Comparison of ENCODE assay signal across 9 cellular contexts in genomic region chr15:40806672-40807027, GRCh38. TPM values are rescaled to one million over a fixed set of nuclear protein-coding genes. Genes with fewer than 3 reads are reported as not detected.
DNase-seq lines count a peak whose midpoint lies in the region; ATAC-seq and TF ChIP-seq lines count a peak whose summit lies in the region.
"Had no signal": no experiment of that assay in that cellular context is flagged by ENCODE, and none has a peak within 500 bp of the region (broad histone marks: within the 10 kb centered on the region; RNA-seq: fewer than 3 reads in every experiment).

No MANE protein-coding gene starts in this region.

- intact Hi-C loops in esophagus squamous epithelium (cut with DNase I): no loop called here

- no peaks in the 10 kb centered on the region for H3K27me3 ChIP-seq in Peyer's patch
- no peaks in the 10 kb centered on the region for H3K27me3 ChIP-seq in esophagus squamous epithelium
- no peaks in the 10 kb centered on the region for H3K27me3 ChIP-seq in rectal smooth muscle tissue (ENCODE audit: control insufficient read depth, insufficient read depth, low read length)

- TF ChIP-seq POLR2A in Peyer's patch (IDR thresholded peaks at IDR 0.05) (no peak), esophagus squamous epithelium (IDR thresholded peaks at IDR 0.05) (no peak)

- H3K9ac ChIP-seq in rectal smooth muscle tissue (ENCODE audit: low read length): peak overlapping the region; percentile 45

- ATAC-seq in HG03460 (IDR thresholded peaks at IDR 0.05; ENCODE audit: unreplicated experiment): no peak

- H3K9me3 ChIP-seq in Peyer's patch (no peaks in the 10 kb centered on the region), esophagus squamous epithelium (no peaks in the 10 kb centered on the region)

- TF ChIP-seq CTCF in GM12865 (IDR thresholded peaks at IDR 0.05; ENCODE audit: insufficient read depth, low read depth, low read length, missing control alignments) (no peak), Peyer's patch (IDR thresholded peaks at IDR 0.05) (no peak), esophagus squamous epithelium (IDR thresholded peaks at IDR 0.05) (no peak)

- WGBS in esophagus squamous epithelium, 2 donors: 0% methylated on average over 2 of the region's 2 CpGs

- no peak for DNase-seq in GM12865 (ENCODE audit: low read depth)
- DNase-seq in Peyer's patch: no peak
- DNase-seq in esophagus squamous epithelium (lab: John Stamatoyannopoulos, UW): no peak
- DNase-seq in stimulated activated CD4-positive, alpha-beta T cell treated with anti-CD3 and anti-CD28 coated beads, Interleukin-12 subunit alpha, Interleukin-12 subunit beta, amount 100 ng/mL, for 4 hours: no peak
- no peak for DNase-seq in amygdala (lab: John Stamatoyannopoulos, UW)
- no peak for DNase-seq in NCI-H2171 treated with DMSO at 0.1 percent for 48 hours (lab: John Stamatoyannopoulos, UW)

- H3K4me1 ChIP-seq in Peyer's patch (peaks cover 0 to 46% (median 11%) of the 10 kb centered on the region in 4 donors), esophagus squamous epithelium (peaks cover 22 to 60% (median 24%) of the 10 kb centered on the region in 3 donors), rectal smooth muscle tissue (ENCODE audit: control insufficient read depth, insufficient read depth, low read length) (peaks cover 10% of the 10 kb centered on the region)

- peak overlapping the region; percentile 63 for H3K4me3 ChIP-seq in GM12865 (ENCODE audit: low read depth, low read length)
- H3K4me3 ChIP-seq in Peyer's patch: peak overlapping the region; percentile 70 to 94 (median 90)
- peak overlapping the region; percentile 81 to 98 (median 88) for H3K4me3 ChIP-seq in esophagus squamous epithelium
- peak overlapping the region; percentile 94 for H3K4me3 ChIP-seq in rectal smooth muscle tissue (ENCODE audit: low read length)

- peaks cover 0 to 15% (median 0%) of the 10 kb centered on the region in 3 donors for H3K36me3 ChIP-seq in Peyer's patch
- peaks cover 0 to 33% (median 6%) of the 10 kb centered on the region in 3 donors for H3K36me3 ChIP-seq in esophagus squamous epithelium
- H3K36me3 ChIP-seq in rectal smooth muscle tissue (ENCODE audit: control insufficient read depth, insufficient read depth, low read length): peaks cover 4% of the 10 kb centered on the region

- H3K27ac ChIP-seq in Peyer's patch (peak overlapping the region; percentile 91 to 97 (median 96)), esophagus squamous epithelium (peak overlapping the region; percentile 94 to 99 (median 96)), rectal smooth muscle tissue (ENCODE audit: low read depth, low read length) (peak overlapping the region; percentile 88)

RNA-seq across cellular contexts. Expression of gene ZFYVE19, which starts 0.2 kb away (rescaled TPM):
- total RNA-seq in Peyer's patch (100 to 1,000 TPM in 1 of 4 donors, 10 to 100 TPM in 3; 56.9 to 110 (median 79.9) TPM), esophagus squamous epithelium (10 to 100 TPM; 16.5 to 33.4 (median 28.9) TPM)

RNA-seq across cellular contexts. Expression of gene DNAJC17, which starts 0.6 kb away (rescaled TPM):
- total RNA-seq in Peyer's patch (10 to 100 TPM; 26.9 to 37.1 (median 32.9) TPM), esophagus squamous epithelium (10 to 100 TPM; 13.9 to 24.0 (median 19.2) TPM)

RNA-seq across cellular contexts. Expression of gene PPP1R14D, which starts 21.9 kb away (rescaled TPM):
- total RNA-seq in Peyer's patch (100 to 1,000 TPM in 2 of 4 donors, 10 to 100 TPM in 2; 42.9 to 217 (median 148) TPM), esophagus squamous epithelium (under 1 TPM in 1 of 4 donors, not detected in 3; 0.68 TPM)
- total RNA-seq: dermis microvascular lymphatic vessel endothelial cell had no signal

RNA-seq across cellular contexts. Expression of gene C15orf62, which starts 36.9 kb away (rescaled TPM):
- 1 to 10 TPM in 2 of 4 donors, not detected in 2; 1.1 to 1.3 TPM for total RNA-seq in Peyer's patch
- 10 to 100 TPM; 11.3 to 44.3 (median 22.2) TPM for total RNA-seq in esophagus squamous epithelium

RNA-seq across cellular contexts. Expression of gene SPINT1, which starts 37.2 kb away (rescaled TPM):
- total RNA-seq in Peyer's patch: 100 to 1,000 TPM; 103 to 991 (median 784) TPM
- 100 to 1,000 TPM; 168 to 506 (median 215) TPM for total RNA-seq in esophagus squamous epithelium

Comparison
In these comparisons a context has a peak if more than half of its experiments do, and no peak if none do; other contexts are left out.
1. RNA of gene PPP1R14D, which starts 21.9 kb away (total RNA-seq): 42.9 to 217 TPM in Peyer's patch; 0.68 TPM in esophagus squamous epithelium; every median in the first group is over 10 times any median in the second.
2. Peak in every context shown above with its lines, with median percentiles within 50 percentile points of each other: H3K4me3 ChIP-seq and H3K27ac ChIP-seq.